1 cellular context compared by ENCODE assay signal in genomic region chr17:32495347-32496253, GRCh38.
A peak's percentile ranks its signal among the peaks of the same experiment; 100 is the strongest.
TF ChIP-seq lines count a peak whose summit lies in the region.

No MANE protein-coding gene starts in this region.

TF ChIP-seq in GM12878, 131 proteins besides CTCF, POLR2A, EP300 and RAD21 (continued from another document):
- peak; percentile 53; the same call in 1 of the 2 replicates for TF ChIP-seq ZNF687 (IDR thresholded peaks at IDR 0.05)
